Comparison of ENCODE assay signal across 14 cellular contexts in the genomic region with DNA sequence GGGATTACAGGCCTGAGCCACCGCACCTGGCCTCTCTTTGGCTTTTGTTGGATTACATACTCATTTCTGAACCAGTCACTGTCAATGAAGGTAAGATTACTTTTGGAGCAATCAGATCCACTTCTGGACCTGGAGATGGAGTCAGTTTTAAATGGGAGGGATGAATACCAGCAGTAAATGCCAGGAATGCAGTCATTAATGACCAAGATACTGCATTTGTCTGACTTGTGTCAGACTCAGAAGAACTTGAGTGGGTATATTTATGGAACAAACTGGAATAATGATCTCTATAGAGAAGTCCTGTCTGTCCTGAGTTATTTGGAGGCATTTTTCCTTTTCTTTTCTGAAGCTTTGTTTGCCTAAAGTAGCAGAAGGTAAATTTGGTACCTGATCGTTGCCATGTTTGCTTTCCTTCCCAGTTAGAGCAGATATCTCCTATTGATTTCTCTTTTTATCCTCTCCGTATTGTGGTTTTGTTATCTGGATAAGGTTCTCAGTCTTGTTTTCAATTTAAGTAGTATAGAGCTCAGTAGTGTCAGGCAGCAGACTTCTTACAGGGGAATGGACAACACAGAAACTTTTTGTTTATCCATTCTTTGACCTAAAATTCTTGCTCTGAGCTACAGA. TPM values are rescaled to one million over a fixed set of nuclear protein-coding genes. Genes with fewer than 3 reads are reported as not detected.
DNase-seq lines count a peak whose midpoint lies in the region; ATAC-seq, FAIRE-seq and TF ChIP-seq lines count a peak whose summit lies in the region.
"Had no signal": no experiment of that assay in that cellular context is flagged by ENCODE, and none has a peak within 500 bp of the region (broad histone marks: within the 10 kb centered on the region; RNA-seq: fewer than 3 reads in every experiment).

No MANE protein-coding gene starts in this region.

- no peaks in the 10 kb centered on the region for H3K9me2 ChIP-seq in Loucy (replicated peaks; ENCODE audit: low read depth, low read length)

- H4K20me1 ChIP-seq in Loucy (ENCODE audit: insufficient read depth, low read length, poor library complexity, severe bottlenecking) (peaks cover 49% of the 10 kb centered on the region), K562 (replicated peaks; ENCODE audit: control insufficient read depth, insufficient read depth, low read length) (peaks cover 2% of the 10 kb centered on the region; the same call in 1 of the 2 replicates)

- DNase-seq in GM03348 (ENCODE audit: low spot score) (peak; percentile 18), K562 (ENCODE audit: extremely low read depth in 1 of 4, low spot score in 3 of 4) (no peak), pancreas (no peak), esophagus squamous epithelium (lab: John Stamatoyannopoulos, UW) (no peak), psoas muscle (no peak)
- DNase-seq: activated naive CD4-positive, alpha-beta T cell treated with anti-CD3 and anti-CD28 coated beads, Interleukin-2, amount 10 ng/mL, durations not matched to agents 7 days and 5 days; DMS79; islet precursor cell; posterior cingulate gyrus; testis had no signal

- TF ChIP-seq POLR2A in K562 (conservative IDR thresholded peaks at IDR 0.05) (no peak), esophagus squamous epithelium (IDR thresholded peaks at IDR 0.05) (no peak)

- intact Hi-C loops in K562 (cut with micrococcal nuclease) (no loop called here), pancreas (cut with DNase I) (no loop called here), esophagus squamous epithelium (cut with DNase I) (no loop called here), psoas muscle (cut with DNase I) (no loop called here)

- H2AFZ ChIP-seq in Loucy (ENCODE audit: low read length) (no peak overlapping the region), K562 (ENCODE audit: low read depth, low read length) (no peak overlapping the region)

- H3K27me3 ChIP-seq in Loucy (ENCODE audit: insufficient read depth, low read length, poor library complexity, severe bottlenecking) (no peaks in the 10 kb centered on the region), K562 (ENCODE audit: control insufficient read depth in 2 of 2, insufficient read depth in 2 of 2, low read length in 2 of 2) (no peaks in the 10 kb centered on the region), pancreas (no peaks in the 10 kb centered on the region), esophagus squamous epithelium (no peaks in the 10 kb centered on the region), psoas muscle (ENCODE audit: insufficient read depth in 3 of 3, low read length in 2 of 3) (no peaks in the 10 kb centered on the region)
- H3K27me3 ChIP-seq: testis had no signal

- FAIRE-seq in K562 (lab: Jason Lieb, UNC) (no peak), pancreas (lab: Jason Lieb, UNC) (no peak)
- FAIRE-seq: TTC549 had no signal

- H3K36me3 ChIP-seq in Loucy (ENCODE audit: insufficient read depth, low read length) = no peaks in the 10 kb centered on the region
- H3K36me3 ChIP-seq in K562 (ENCODE audit: control insufficient read depth, insufficient read depth, low read length) = peaks cover 9% of the 10 kb centered on the region; the same call in 1 of the 3 replicates
- no peaks in the 10 kb centered on the region for H3K36me3 ChIP-seq in pancreas
- no peaks in the 10 kb centered on the region for H3K36me3 ChIP-seq in esophagus squamous epithelium
- H3K36me3 ChIP-seq in psoas muscle (ENCODE audit: insufficient read depth in 1 of 2, low read depth in 1 of 2) = no peaks in the 10 kb centered on the region

- CTCF ChIA-PET in K562 (lab: Yijun Ruan, JAX; ENCODE audit: low intra/inter-chr PET ratio) = no interaction called here

- H3K79me2 ChIP-seq in Loucy (ENCODE audit: insufficient read depth, low read length) = peaks cover 100% of the 10 kb centered on the region
- H3K79me2 ChIP-seq in K562 (ENCODE audit: control insufficient read depth, insufficient read depth, low read length) = peaks cover 96% of the 10 kb centered on the region

- no peak for TF ChIP-seq CTCF in Loucy (conservative IDR thresholded peaks at IDR 0.05; ENCODE audit: low read length)
- no peak for TF ChIP-seq CTCF in K562 (IDR thresholded peaks at IDR 0.05 in 2 of 3, conservative IDR thresholded peaks at IDR 0.05 in 1 of 3; ENCODE audit: insufficient read depth in 2 of 3, low read depth in 1 of 3, low read length in 3 of 3)
- no peak for TF ChIP-seq CTCF in pancreas (IDR thresholded peaks at IDR 0.05)
- no peak for TF ChIP-seq CTCF in esophagus squamous epithelium (IDR thresholded peaks at IDR 0.05)
- TF ChIP-seq CTCF in psoas muscle (IDR thresholded peaks at IDR 0.05) = no peak

- H3K4me2 ChIP-seq in Loucy (ENCODE audit: low read depth, low read length, poor library complexity, severe bottlenecking) (peak overlapping the region; percentile 33), K562 (ENCODE audit: insufficient read depth, low read length) (no peak overlapping the region; the same call in 1 of the 2 replicates)

- H3K4me1 ChIP-seq in Loucy (ENCODE audit: insufficient read depth, low read length, poor library complexity, severe bottlenecking) (peaks cover 75% of the 10 kb centered on the region), K562 (replicated peaks in 1 of 2; ENCODE audit: control insufficient read depth in 2 of 2, insufficient read depth in 2 of 2, low read length in 2 of 2) (peaks cover 0 to 21% of the 10 kb centered on the region in 2 experiments; a peak in 4 of 5 replicates), pancreas (peaks cover 40 to 61% (median 53%) of the 10 kb centered on the region in 3 donors), esophagus squamous epithelium (peaks cover 5 to 24% (median 13%) of the 10 kb centered on the region in 3 donors), psoas muscle (peaks cover 33% of the 10 kb centered on the region)
- H3K4me1 ChIP-seq: testis had no signal

- BruUV-seq in K562 (replicated peaks; lab: Mats Ljungman, UMichigan) = no TSS peak

- in situ Hi-C loops in K562 (cut with MboI) = no loop called here

- ATAC-seq in K562 (peak; percentile 34; the same call in 1 of the 3 replicates), pancreas (peak in 3 of 4 donors; percentile 19 to 52 (median 43)), GM18868 (IDR thresholded peaks at IDR 0.05; ENCODE audit: unreplicated experiment) (no peak), psoas muscle (no peak)

- H3F3A ChIP-seq in Loucy (ENCODE audit: low read depth) = 0 out of 2 replicates have a peak, but pooled peaks cover 5% of the 10 kb centered on the region

- H3K4me3 ChIP-seq in Loucy (ENCODE audit: low read length, poor library complexity, severe bottlenecking) = peak overlapping the region; percentile 5
- no peak overlapping the region for H3K4me3 ChIP-seq in K562
- no peak overlapping the region for H3K4me3 ChIP-seq in pancreas
- no peak overlapping the region for H3K4me3 ChIP-seq in esophagus squamous epithelium
- H3K4me3 ChIP-seq in psoas muscle = no peak overlapping the region
- H3K4me3 ChIP-seq: SK-N-MC, testis had no signal

- H3K9me1 ChIP-seq in K562 (ENCODE audit: control insufficient read depth, insufficient read depth, low read length) = no peaks in the 10 kb centered on the region

- POLR2A ChIA-PET in K562 (lab: Yijun Ruan, JAX) = interaction anchor here (0.6 to 3.7 kb wide), 6 partner anchors 9 to 790 kb away, joined by 3 to 15 read pairs (median 3); partner anchors contain the start of genes LYRM9 and NLK

- TF ChIP-seq EP300 in K562 (IDR thresholded peaks at IDR 0.05; ENCODE audit: low read length) = no peak

- H3K27ac ChIP-seq in K562 (ENCODE audit: extremely low read depth, low read depth, low read length) (no peak overlapping the region), pancreas (peak overlapping the region in 3 of 4 donors; percentile 13 to 61 (median 34)), esophagus squamous epithelium (no peak overlapping the region), psoas muscle (no peak overlapping the region)
- H3K27ac ChIP-seq: testis had no signal

- 26% methylated on average over 3 of the region's 3 CpGs for WGBS in K562 (ENCODE audit: insufficient coverage, low coverage, missing lambda C conversion rate)
- 25 to 27% methylated on average over 3 of the region's 3 CpGs for WGBS in pancreas, 2 donors
- WGBS in esophagus squamous epithelium, 2 donors = 78 to 80% methylated on average over 3 of the region's 3 CpGs
- WGBS in psoas muscle, 3 donors = 82 to 93% (median 92%) methylated on average over 3 of the region's 3 CpGs

- H3K9ac ChIP-seq in Loucy (ENCODE audit: low read depth, low read length, poor library complexity, severe bottlenecking) = peak overlapping the region; percentile 6
- H3K9ac ChIP-seq in K562 (ENCODE audit: insufficient read depth in 1 of 2, low read depth in 2 of 2, low read length in 2 of 2) = 0 out of 4 replicates have a peak overlapping the region, but pooled peaks of 1 of the 2 experiments have one; percentile 19

- no peak for TF ChIP-seq RAD21 in K562 (CRISPR knock-in tag; conservative IDR thresholded peaks at IDR 0.05 in 1 of 2, IDR thresholded peaks at IDR 0.05 in 1 of 2)

- H3K9me3 ChIP-seq in Loucy (ENCODE audit: insufficient read depth, low read depth, low read length) (no peaks in the 10 kb centered on the region), K562 (replicated peaks; ENCODE audit: control insufficient read depth, insufficient read depth, low read depth, low read length) (no peaks in the 10 kb centered on the region), pancreas (no peaks in the 10 kb centered on the region), esophagus squamous epithelium (no peaks in the 10 kb centered on the region), psoas muscle (no peaks in the 10 kb centered on the region)
- H3K9me3 ChIP-seq: testis had no signal

RNA-seq across cellular contexts. Expression of gene NLK, which starts 10.7 kb away (rescaled TPM):
- total RNA-seq in K562 (2011; cell fraction: chromatin; rRNA removed; ENCODE audit: low replicate concordance) = 88.0 and 129 TPM in 2 replicates
- total RNA-seq in K562 (2011; cell fraction: nucleolus; rRNA removed) = 64.0 and 66.8 TPM in 2 replicates
- 80.4 and 113 TPM in 2 replicates for total RNA-seq in K562 (2011; cell fraction: nucleoplasm; rRNA removed)
- total RNA-seq in K562 (2014; rRNA removed) (25.7 and 25.8 TPM in 2 replicates), K562 (2014; rRNA removed; fragmentation: Illumina TruSeq; extraction: Trizol) (26.3 and 29.8 TPM in 2 replicates), K562 (2015; rRNA removed; fragmentation: Illumina TruSeq; extraction: Trizol) (33.2 and 33.7 TPM in 2 replicates), K562 (2021) (29.1 and 29.2 TPM in 2 replicates), pancreas (10 to 100 TPM in 5 of 6 donors, 1 to 10 TPM in 1; 9.8 to 16.7 (median 14.8) TPM), esophagus squamous epithelium (10 to 100 TPM in 2 of 4 donors, 1 to 10 TPM in 2; 7.5 to 14.0 (median 11.4) TPM), psoas muscle (10 to 100 TPM in 2 of 4 donors, 1 to 10 TPM in 2; 8.1 to 13.0 (median 9.9) TPM)
- polyA plus RNA-seq in K562 (2011; rRNA removed) (44.4 and 59.6 TPM in 2 replicates), K562 (2014; fragmentation: Illumina TruSeq; extraction: Trizol) (30.5 and 33.7 TPM in 2 replicates), K562 (2014; fragmentation: Nextera tagmentation; extraction: Ambion mirVana) (10 to 100 TPM; 10.9 to 11.1 TPM), K562 (2014; rRNA removed) (26.7 and 27.7 TPM in 2 replicates), pancreas (10 to 100 TPM; 11.6 to 12.2 TPM), psoas muscle (1 to 10 TPM; 4.0 to 6.4 (median 4.5) TPM)
- 26.6 and 30.8 TPM in 2 replicates for polyA plus RNA-seq in K562 (2011; cell fraction: cytosol; rRNA removed)
- polyA plus RNA-seq in K562 (2011; cell fraction: nucleus; rRNA removed) = 92.1 and 137 TPM in 2 replicates
- 24.3 and 28.6 TPM in 2 replicates for polyA plus RNA-seq in K562 (2012)
- polyA minus RNA-seq in K562 (2011; rRNA and poly(A)+ RNA removed) = 58.5 and 80.6 TPM in 2 replicates
- 21.7 and 34.5 TPM in 2 replicates for polyA minus RNA-seq in K562 (2011; cell fraction: cytosol; rRNA and poly(A)+ RNA removed)
- 64.1 and 102 TPM in 2 replicates for polyA minus RNA-seq in K562 (2011; cell fraction: nucleus; rRNA and poly(A)+ RNA removed)

Comparison
In these comparisons a context has a peak if more than half of its experiments do, and no peak if none do; other contexts are left out.
1. ATAC-seq: peak in K562 (single experiment) and pancreas (3 of 4); none in GM18868 (single experiment) and psoas muscle (0 of 4).
2. H3K27ac ChIP-seq: peak in pancreas (3 of 4); none in K562 (single experiment), esophagus squamous epithelium (0 of 4) and psoas muscle (single experiment).